Comparison of ENCODE assay signal across 13 cellular contexts in the genomic region with DNA sequence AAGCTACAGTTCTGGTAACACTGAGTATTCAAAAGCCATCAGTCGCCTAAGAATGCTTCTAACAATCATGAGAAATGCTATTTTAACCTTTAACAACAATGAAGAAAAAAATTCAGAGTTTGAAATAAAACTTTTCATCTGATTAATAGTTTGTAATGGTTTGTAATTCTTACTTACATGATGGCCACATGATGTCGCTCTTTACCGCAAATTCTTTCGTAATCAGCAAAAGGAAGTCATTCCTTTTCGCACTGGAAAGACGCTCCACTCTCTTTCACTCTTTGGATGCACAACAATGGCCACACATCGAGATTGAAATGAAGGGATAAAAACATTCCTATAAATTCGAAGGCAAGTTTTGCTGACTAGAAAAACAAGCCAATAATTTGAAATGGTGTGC. TPM values are rescaled to one million over a fixed set of nuclear protein-coding genes. Genes with fewer than 3 reads are reported as not detected.
DNase-seq lines count a peak whose midpoint lies in the region; ATAC-seq, FAIRE-seq and TF ChIP-seq lines count a peak whose summit lies in the region.
"Had no signal": no experiment of that assay in that cellular context is flagged by ENCODE, and none has a peak within 500 bp of the region (broad histone marks: within the 10 kb centered on the region; RNA-seq: fewer than 3 reads in every experiment).

A gene with protein sequence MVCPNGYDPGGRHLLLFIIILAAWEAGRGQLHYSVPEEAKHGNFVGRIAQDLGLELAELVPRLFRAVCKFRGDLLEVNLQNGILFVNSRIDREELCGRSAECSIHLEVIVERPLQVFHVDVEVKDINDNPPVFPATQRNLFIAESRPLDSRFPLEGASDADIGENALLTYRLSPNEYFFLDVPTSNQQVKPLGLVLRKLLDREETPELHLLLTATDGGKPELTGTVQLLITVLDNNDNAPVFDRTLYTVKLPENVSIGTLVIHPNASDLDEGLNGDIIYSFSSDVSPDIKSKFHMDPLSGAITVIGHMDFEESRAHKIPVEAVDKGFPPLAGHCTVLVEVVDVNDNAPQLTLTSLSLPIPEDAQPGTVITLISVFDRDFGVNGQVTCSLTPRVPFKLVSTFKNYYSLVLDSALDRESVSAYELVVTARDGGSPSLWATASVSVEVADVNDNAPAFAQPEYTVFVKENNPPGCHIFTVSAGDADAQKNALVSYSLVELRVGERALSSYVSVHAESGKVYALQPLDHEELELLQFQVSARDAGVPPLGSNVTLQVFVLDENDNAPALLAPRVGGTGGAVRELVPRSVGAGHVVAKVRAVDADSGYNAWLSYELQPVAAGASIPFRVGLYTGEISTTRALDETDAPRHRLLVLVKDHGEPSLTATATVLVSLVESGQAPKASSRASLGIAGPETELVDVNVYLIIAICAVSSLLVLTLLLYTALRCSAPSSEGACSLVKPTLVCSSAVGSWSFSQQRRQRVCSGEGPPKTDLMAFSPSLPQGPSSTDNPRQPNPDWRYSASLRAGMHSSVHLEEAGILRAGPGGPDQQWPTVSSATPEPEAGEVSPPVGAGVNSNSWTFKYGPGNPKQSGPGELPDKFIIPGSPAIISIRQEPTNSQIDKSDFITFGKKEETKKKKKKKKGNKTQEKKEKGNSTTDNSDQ (plus strand): TSS at position 277 of the 400 bp plus-strand sequence. CDS start 115 bp downstream, at position 392.

- H3K27ac ChIP-seq in HUES48 (ENCODE audit: low read depth, low read length) (no peak within 1 kb of the TSS), kidney (ENCODE audit: low read depth in 2 of 2, low read length in 2 of 2) (no peak within 1 kb of the TSS)
- H3K27ac ChIP-seq: heart right ventricle had no signal

- H3K27me3 ChIP-seq in HUES48 (ENCODE audit: control insufficient read depth, insufficient read depth, low read length) (no peaks in the 10 kb centered on the region), bronchial epithelial cell (ENCODE audit: control insufficient read depth, insufficient read depth, low read length) (no peaks in the 10 kb centered on the region)

- TF ChIP-seq CTCF in bronchial epithelial cell (IDR thresholded peaks at IDR 0.05; ENCODE audit: insufficient read depth, low read length, severe bottlenecking) (no peak), kidney (IDR thresholded peaks at IDR 0.05; ENCODE audit: borderline replicate concordance, extremely low read depth, insufficient read depth) (no peak), omental fat pad (IDR thresholded peaks at IDR 0.05) (no peak)

- H3K4me3 ChIP-seq in HUES48 (ENCODE audit: low read depth, low read length) (peak within 1 kb of the TSS; percentile 54), bronchial epithelial cell (ENCODE audit: low read depth, low read length) (no peak within 1 kb of the TSS), kidney (ENCODE audit: low read length in 2 of 2) (peak within 1 kb of the TSS; percentile 2 to 22)

- H3K9me3 ChIP-seq in HUES48 (ENCODE audit: control insufficient read depth, insufficient read depth, low read length) (peaks cover 9% of the 10 kb centered on the region; the same call in 1 of the 2 replicates), kidney (ENCODE audit: control insufficient read depth in 1 of 2, low read length in 2 of 2) (peaks cover 8 to 13% of the 10 kb centered on the region in 2 donors)

- peak; percentile 8 for DNase-seq in ACHN
- DNase-seq in bronchial epithelial cell (ENCODE audit: low read depth): peak; percentile 10
- no peak for DNase-seq in kidney
- DNase-seq in DMS 273 (lab: John Stamatoyannopoulos, UW; ENCODE audit: unreplicated experiment): no peak
- DNase-seq in omental fat pad (ENCODE audit: low spot score): no peak
- DNase-seq in HuH-7 (ENCODE audit: low spot score): no peak
- DNase-seq: CD4-positive, CD25-positive, alpha-beta regulatory T cell; heart right ventricle; NK-92 treated with Interleukin-12 subunit alpha and Interleukin-12 subunit beta, amount 100 ng/mL, for 24 hours had no signal

- H3K4me1 ChIP-seq in HUES48 (ENCODE audit: control insufficient read depth, insufficient read depth, low read length) (no peaks in the 10 kb centered on the region), kidney (ENCODE audit: control insufficient read depth in 1 of 2, insufficient read depth in 1 of 2, low read depth in 1 of 2, low read length in 2 of 2) (no peaks in the 10 kb centered on the region)
- H3K4me1 ChIP-seq: heart right ventricle had no signal

- FAIRE-seq in bronchial epithelial cell (lab: Jason Lieb, UNC) (no peak), kidney (lab: Jason Lieb, UNC) (no peak)

- intact Hi-C loops in kidney (cut with DNase I): no loop called here

- H3K9ac ChIP-seq in HUES48 (ENCODE audit: low read depth, low read length) (no peak within 1 kb of the TSS; the same call in 1 of the 2 replicates), kidney (ENCODE audit: low read length in 2 of 2) (no peak within 1 kb of the TSS)

- ATAC-seq in omental fat pad (ENCODE audit: low FRiP score) (no peak), GM19463 (IDR thresholded peaks at IDR 0.05; ENCODE audit: unreplicated experiment) (no peak)
- ATAC-seq: heart right ventricle had no signal

- in situ Hi-C loops in ACHN (cut with HindIII; ENCODE audit: low pct_ligation_motif_present, low pct_unique_long_range_greater_than_20kb, low sequenced_read_pairs): no loop called here

- no peaks in the 10 kb centered on the region for H3K36me3 ChIP-seq in HUES48 (ENCODE audit: control insufficient read depth, insufficient read depth, low read length)
- no peaks in the 10 kb centered on the region for H3K36me3 ChIP-seq in bronchial epithelial cell (ENCODE audit: control insufficient read depth, insufficient read depth, low read length)
- no peaks in the 10 kb centered on the region for H3K36me3 ChIP-seq in kidney (ENCODE audit: control insufficient read depth in 1 of 2, insufficient read depth in 2 of 2, low read length in 2 of 2)
- H3K36me3 ChIP-seq: heart right ventricle had no signal

RNA-seq across cellular contexts. Expression of the gene that starts here (rescaled TPM):
- total RNA-seq in bronchial epithelial cell (under 0.01 and 0.13 TPM in 2 replicates), kidney (1.1 TPM), omental fat pad (1 to 10 TPM in 2 of 4 donors, under 1 TPM in 2; 0.12 to 1.4 (median 0.86) TPM)
- polyA plus RNA-seq in kidney (ENCODE audit: insufficient read depth, low read depth, low replicate concordance): 0.62 TPM
- total RNA-seq: CD4-positive, CD25-positive, alpha-beta regulatory T cell; mononuclear cell; T-helper 2 cell treated with Interferon-gamma antibody and Interleukin-4, amounts not matched to agents 100 ng/mL and 5 ng/mL, for 36 hours had no signal
- polyA plus RNA-seq: CD4-positive, CD25-positive, alpha-beta regulatory T cell had no signal

Comparison
In these comparisons a context has a peak if more than half of its experiments do, and no peak if none do; other contexts are left out.
1. Peak in DNase-seq in bronchial epithelial cell; RNA of the gene not detected or under 1 TPM.